ENCODE assay signal across 24 cellular contexts in the genomic region with DNA sequence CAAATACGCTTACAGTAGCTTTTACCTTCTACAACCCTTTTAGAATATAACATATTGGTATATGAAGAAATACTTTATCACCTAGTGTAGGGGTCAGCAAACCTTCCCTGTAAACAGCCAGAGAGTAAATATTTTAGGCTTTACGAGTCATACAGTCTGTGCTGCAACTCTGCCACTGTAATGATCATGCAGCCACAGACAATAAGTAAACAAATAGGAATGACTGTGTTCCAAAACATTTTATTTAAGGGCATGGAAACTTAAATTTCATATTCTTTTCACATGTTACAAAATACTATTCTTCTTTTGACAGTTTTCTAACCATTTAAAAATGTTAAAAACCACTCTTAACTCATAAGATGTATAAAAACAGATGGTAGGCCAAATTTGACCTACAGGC.
DNase-seq lines count a peak whose midpoint lies in the region; ATAC-seq and TF ChIP-seq lines count a peak whose summit lies in the region.
"Had no signal": no experiment of that assay in that cellular context is flagged by ENCODE, and none has a peak within 500 bp of the region (broad histone marks: within the 10 kb centered on the region; RNA-seq: fewer than 3 reads in every experiment).

No MANE protein-coding gene starts in this region.

- H3K36me3 ChIP-seq in IMR-90 (ENCODE audit: control insufficient read depth, insufficient read depth, low read length) (peaks cover 3% of the 10 kb centered on the region; the same call in 1 of the 2 replicates), mammary epithelial cell (ENCODE audit: insufficient read depth, low read length) (no peaks in the 10 kb centered on the region)
- H3K36me3 ChIP-seq: uterus, WERI-Rb-1 had no signal

- H2BK15ac ChIP-seq in IMR-90 (ENCODE audit: low read depth, low read length) = no peak overlapping the region

- no peak overlapping the region for H3K4me3 ChIP-seq in IMR-90 (ENCODE audit: insufficient read depth, low read depth, low read length)
- no peak overlapping the region for H3K4me3 ChIP-seq in mammary epithelial cell (replicated peaks in 1 of 3; ENCODE audit: insufficient read depth in 1 of 3, low read depth in 2 of 3, low read length in 3 of 3)
- no peak overlapping the region for H3K4me3 ChIP-seq in foreskin fibroblast (ENCODE audit: low read depth in 1 of 2, low read length in 2 of 2)
- H3K4me3 ChIP-seq: left lung, uterus had no signal

- H4K5ac ChIP-seq in IMR-90 (ENCODE audit: low read depth, low read length) = no peak overlapping the region

- H3K4me2 ChIP-seq in IMR-90 (ENCODE audit: low read depth, low read length) (no peak overlapping the region), mammary epithelial cell (ENCODE audit: insufficient read depth, low read depth, low read length) (no peak overlapping the region)
- H3K4me2 ChIP-seq: KMS-11 had no signal

- TF ChIP-seq POLR2A in IMR-90 (IDR thresholded peaks at IDR 0.05; ENCODE audit: low read depth, low read length) = no peak

- H4K8ac ChIP-seq in IMR-90 (ENCODE audit: low read depth in 2 of 2, low read length in 2 of 2) = no peak overlapping the region

- no peak overlapping the region for H2BK120ac ChIP-seq in IMR-90 (ENCODE audit: low read depth, low read length)

- H3K4me1 ChIP-seq in IMR-90 (ENCODE audit: control insufficient read depth, insufficient read depth, low read length) = no peaks in the 10 kb centered on the region
- no peaks in the 10 kb centered on the region for H3K4me1 ChIP-seq in mammary epithelial cell (ENCODE audit: insufficient read depth, low read length)
- H3K4me1 ChIP-seq: left lung, uterus had no signal

- peak; percentile 36 for DNase-seq in AG08395 (ENCODE audit: low spot score)
- peak; percentile 48 for DNase-seq in IMR-90
- DNase-seq in mammary epithelial cell = peak; percentile 9
- peak; percentile 14 to 22 for DNase-seq in foreskin fibroblast
- no peak for DNase-seq in activated CD8-positive, alpha-beta memory T cell treated with anti-CD3 and anti-CD28 coated beads for 24 hours
- DNase-seq in NCI-H2196 treated with DMSO at 0.1 percent for 48 hours (lab: John Stamatoyannopoulos, UW; ENCODE audit: unreplicated experiment) = no peak
- no peak for DNase-seq in DMS53 treated with DMSO at 0.1 percent for 48 hours (lab: John Stamatoyannopoulos, UW; ENCODE audit: unreplicated experiment)
- no peak for DNase-seq in NK-92 (lab: John Stamatoyannopoulos, UW; ENCODE audit: unreplicated experiment)
- DNase-seq: ACHN; activated CD4-positive, alpha-beta T cell treated with anti-CD3 and anti-CD28 coated beads, Interleukin-2, amount 50 U/mL, for 4 hours; activated naive CD4-positive, alpha-beta T cell; aorta; CD4-positive, alpha-beta T cell; left lung; NCI-H1092 treated with DMSO at 0.1 percent for 48 hours; NCI-H2081 treated with DMSO at 0.1 percent for 48 hours; NCI-H524; occipital lobe; right cardiac atrium; stimulated activated CD4-positive, alpha-beta T cell treated with anti-CD3 and anti-CD28 coated beads, Interleukin-15, amount 100 ng/mL, for 24 hours; uterus; WERI-Rb-1 had no signal

- no peaks in the 10 kb centered on the region; a peak in 1 of 4 replicates for H3K79me1 ChIP-seq in IMR-90 (ENCODE audit: low read depth in 1 of 2, low read length in 2 of 2)

- intact Hi-C loops in IMR-90 (cut with micrococcal nuclease) = no loop called here
- intact Hi-C loops in mammary epithelial cell (cut with micrococcal nuclease) = no loop called here

- in situ Hi-C loops in IMR-90 (cut with MboI; ENCODE audit: low sequenced_read_pairs) = no loop called here
- in situ Hi-C loops in mammary epithelial cell (cut with MboI; ENCODE audit: low sequenced_read_pairs in 2 of 2) = no loop called here

- no peak overlapping the region for H3K56ac ChIP-seq in IMR-90 (ENCODE audit: extremely low read depth, insufficient read depth, low read length)

- H4K91ac ChIP-seq in IMR-90 (ENCODE audit: insufficient read depth, low read depth, low read length) = no peak overlapping the region

- CTCF ChIA-PET in IMR-90 (lab: Yijun Ruan, JAX) = no interaction called here
- CTCF ChIA-PET in mammary epithelial cell (lab: Charles Lee; ENCODE audit: low non-redundant PET) = no interaction called here

- H3K4ac ChIP-seq in IMR-90 (ENCODE audit: low read depth, low read length) = no peak overlapping the region

- H3K9me3 ChIP-seq in IMR-90 (ENCODE audit: control insufficient read depth, insufficient read depth, low read length) = no peaks in the 10 kb centered on the region
- no peaks in the 10 kb centered on the region for H3K9me3 ChIP-seq in mammary epithelial cell (replicated peaks; ENCODE audit: insufficient read depth, low read length)
- H3K9me3 ChIP-seq: left lung, uterus had no signal

- no peak overlapping the region for H2BK20ac ChIP-seq in IMR-90 (ENCODE audit: low read depth, low read length)

- H3K79me2 ChIP-seq in mammary epithelial cell (ENCODE audit: insufficient read depth, low read length) = no peaks in the 10 kb centered on the region

- H2AK9ac ChIP-seq in IMR-90 (replicated peaks; ENCODE audit: low read depth, low read length, poor library complexity) = no peak overlapping the region

- H3K9me1 ChIP-seq in IMR-90 (ENCODE audit: insufficient read depth, low read length) = no peaks in the 10 kb centered on the region

- H3K9ac ChIP-seq in IMR-90 (ENCODE audit: low read depth, low read length) (no peak overlapping the region), mammary epithelial cell (ENCODE audit: insufficient read depth, low read length) (no peak overlapping the region)
- H3K9ac ChIP-seq: KMS-11 had no signal

- no peak overlapping the region for H3K23ac ChIP-seq in IMR-90 (ENCODE audit: low read depth, low read length)

- H2AK5ac ChIP-seq in IMR-90 (ENCODE audit: low read depth, low read length) = no peak overlapping the region

- H2BK5ac ChIP-seq in IMR-90 (ENCODE audit: low read depth, low read length, poor library complexity, severe bottlenecking) = no peak overlapping the region

- no peak overlapping the region for H3K18ac ChIP-seq in IMR-90 (ENCODE audit: low read depth, low read length)

- BruUV-seq in IMR-90 (replicated peaks; lab: Mats Ljungman, UMichigan) (no TSS peak), mammary epithelial cell (replicated peaks; lab: Mats Ljungman, UMichigan) (no TSS peak)

- ATAC-seq in IMR-90 (ENCODE audit: low read depth) = peak; percentile 74
- ATAC-seq: left lung, right cardiac atrium, Right ventricle myocardium inferior had no signal

- no peaks in the 10 kb centered on the region for H3K27me3 ChIP-seq in IMR-90 (ENCODE audit: control insufficient read depth, insufficient read depth, low read length)
- H3K27me3 ChIP-seq in mammary epithelial cell (ENCODE audit: insufficient read depth, low read length) = no peaks in the 10 kb centered on the region
- H3K27me3 ChIP-seq: left lung, uterus had no signal

- no peak for TF ChIP-seq RAD21 in IMR-90 (IDR thresholded peaks at IDR 0.05; ENCODE audit: low read length)

- no CpG with 5 or more reads among the region's 2 CpGs for WGBS in IMR-90 (ENCODE audit: extremely low coverage in 2 of 2, insufficient read length in 1 of 2), 2 experiments
- WGBS in mammary epithelial cell (ENCODE audit: low coverage, missing lambda C conversion rate) = 100% methylated on average over 2 of the region's 2 CpGs

- H2AFZ ChIP-seq in IMR-90 (replicated peaks; ENCODE audit: low read length, poor library complexity) (no peak overlapping the region), mammary epithelial cell (ENCODE audit: low read depth, low read length) (no peak overlapping the region)

- TF ChIP-seq CTCF in IMR-90 (conservative IDR thresholded peaks at IDR 0.05; ENCODE audit: low read depth, low read length) (no peak), mammary epithelial cell (conservative IDR thresholded peaks at IDR 0.05 in 1 of 2, IDR thresholded peaks at IDR 0.05 in 1 of 2; ENCODE audit: extremely low read depth in 1 of 2, insufficient read depth in 1 of 2, low read depth in 1 of 2, low read length in 2 of 2) (no peak), foreskin fibroblast (IDR thresholded peaks at IDR 0.05; ENCODE audit: low read depth, low read length) (no peak)

- H4K20me1 ChIP-seq in IMR-90 (ENCODE audit: insufficient read depth, low read length) = no peaks in the 10 kb centered on the region
- no peaks in the 10 kb centered on the region for H4K20me1 ChIP-seq in mammary epithelial cell (ENCODE audit: insufficient read depth, low read length)

- dilution Hi-C loops in IMR-90 (cut with HindIII; ENCODE audit: low sequenced_read_pairs, unreplicated experiment) (no loop called here), mammary epithelial cell (cut with HindIII; ENCODE audit: low sequenced_read_pairs) (no loop called here)

- POLR2A ChIA-PET in IMR-90 (lab: Charles Lee; ENCODE audit: unreplicated experiment) = no interaction called here

- H3K27ac ChIP-seq in IMR-90 (ENCODE audit: insufficient read depth, low read length) (no peak overlapping the region), mammary epithelial cell (ENCODE audit: insufficient read depth, low read depth, low read length) (no peak overlapping the region)
- H3K27ac ChIP-seq: KMS-11, left lung, uterus, WERI-Rb-1 had no signal

- H3K14ac ChIP-seq in IMR-90 (replicated peaks; ENCODE audit: low read depth, low read length) = no peak overlapping the region

TF ChIP-seq in IMR-90, 13 proteins besides CTCF, POLR2A, EP300 and RAD21:
- TF ChIP-seq FOS (IDR thresholded peaks at IDR 0.05; ENCODE audit: low read depth, low read length) (peak; percentile 58; the same call in 1 of the 2 replicates), MXI1 (IDR thresholded peaks at IDR 0.05; ENCODE audit: borderline replicate concordance, low read depth, low read length) (no peak), SMC3 (IDR thresholded peaks at IDR 0.05; ENCODE audit: low read depth, low read length) (no peak), NFE2L2 (IDR thresholded peaks at IDR 0.05; ENCODE audit: low read depth, low read length) (no peak), CEBPB (IDR thresholded peaks at IDR 0.05; ENCODE audit: low read depth, low read length) (peak; percentile 69)

Comparison
In these comparisons a context has a peak if more than half of its experiments do, and no peak if none do; other contexts are left out.
1. DNase-seq: peak in AG08395 (single experiment), IMR-90 (single experiment), mammary epithelial cell (single experiment) and foreskin fibroblast (2 of 2); none in activated CD8-positive, alpha-beta memory T cell treated with anti-CD3 and anti-CD28 coated beads for 24 hours (single experiment), NCI-H2196 treated with DMSO at 0.1 percent for 48 hours (single experiment), DMS53 treated with DMSO at 0.1 percent for 48 hours (single experiment) and NK-92 (single experiment).